Comparison of ENCODE assay signal across 31 cellular contexts in the genomic region with DNA sequence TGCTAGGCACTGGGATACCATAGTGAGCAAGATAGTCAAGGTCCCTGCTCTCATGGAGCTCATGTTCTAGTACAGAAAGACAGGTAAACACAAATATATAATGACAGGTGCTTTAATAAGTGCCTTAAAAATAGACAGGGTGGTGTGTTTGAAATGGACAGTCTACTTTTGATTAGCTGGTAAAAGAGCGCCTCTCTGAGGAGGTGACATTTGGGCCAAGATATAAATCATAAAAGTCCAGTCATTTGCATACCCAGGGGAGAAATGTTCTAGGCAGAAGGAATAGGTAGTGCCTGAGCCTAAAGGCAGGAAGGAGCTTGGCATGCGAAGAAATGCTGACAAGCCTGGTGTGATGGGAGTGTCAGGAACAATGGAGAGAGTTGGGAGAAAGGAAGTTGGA.
"Had no signal": no experiment of that assay in that cellular context is flagged by ENCODE, and none has a peak within 500 bp of the region (broad histone marks: within the 10 kb centered on the region; RNA-seq: fewer than 3 reads in every experiment).

No MANE protein-coding gene starts in this region.

- H3K4me3 ChIP-seq: Peyer's patch had no signal

- H3K27me3 ChIP-seq: brain microvascular endothelial cell, Peyer's patch had no signal

- H3K36me3 ChIP-seq: brain microvascular endothelial cell, Peyer's patch had no signal

- H3K4me1 Mint-ChIP-seq: activated B cell treated with CpG ODN at 0.5 μM for 24 hours; activated naive CD4-positive, alpha-beta T cell treated with anti-CD3 and anti-CD28 coated beads, Interleukin-2, amount 50 U/mL, for 24 hours; activated naive CD8-positive, alpha-beta T cell treated with anti-CD3 and anti-CD28 coated beads, Interleukin-2, amount 50 U/mL, for 24 hours; T-cell; T-helper 17 cell had no signal

- H3K27ac Mint-ChIP-seq: activated B cell treated with CpG ODN at 0.5 μM for 24 hours; activated CD4-positive, alpha-beta memory T cell treated with anti-CD3 and anti-CD28 coated beads for 36 hours; activated naive CD4-positive, alpha-beta T cell treated with anti-CD3 and anti-CD28 coated beads, Interleukin-2, amount 50 U/mL, for 24 hours; activated naive CD8-positive, alpha-beta T cell treated with anti-CD3 and anti-CD28 coated beads, Interleukin-2, amount 50 U/mL, for 24 hours; activated T-helper 1 cell treated with anti-CD3 and anti-CD28 coated beads, Interleukin-12 subunit alpha, Interleukin-12 subunit beta, Interleukin-2, Interleukin-4 antibody, amounts not matched to agents 30 ng/mL and 10 ng/mL and 1 ng/mL, durations not matched to agents 14 hours and 24 hours and 36 hours; T-cell; T-helper 17 cell had no signal

- H3K9me3 Mint-ChIP-seq: activated B cell treated with CpG ODN at 0.5 μM for 24 hours; activated CD4-positive, alpha-beta memory T cell treated with anti-CD3 and anti-CD28 coated beads for 36 hours; activated naive CD4-positive, alpha-beta T cell treated with anti-CD3 and anti-CD28 coated beads, Interleukin-2, amount 50 U/mL, for 24 hours; activated naive CD8-positive, alpha-beta T cell treated with anti-CD3 and anti-CD28 coated beads, Interleukin-2, amount 50 U/mL, for 24 hours; activated T-cell treated with anti-CD3 and anti-CD28 coated beads, Interleukin-2, amount 50 U/mL, for 4 hours; activated T-helper 1 cell treated with anti-CD3 and anti-CD28 coated beads, Interleukin-12 subunit alpha, Interleukin-12 subunit beta, Interleukin-2, Interleukin-4 antibody, amounts not matched to agents 30 ng/mL and 10 ng/mL and 1 ng/mL, durations not matched to agents 14 hours and 24 hours and 36 hours; T-cell had no signal

- DNase-seq: activated B cell treated with CpG ODN at 0.5 μM for 24 hours; activated CD4-positive, alpha-beta memory T cell treated with anti-CD3 and anti-CD28 coated beads for 36 hours; activated CD4-positive, alpha-beta T cell treated with anti-CD3 and anti-CD28 coated beads for 4 hours; activated CD4-positive, alpha-beta T cell treated with anti-CD3 and anti-CD28 coated beads, Interleukin-2, amount 50 U/mL, for 1 hour; activated CD4-positive, CD25-positive, alpha-beta regulatory T cell treated with anti-CD3 and anti-CD28 coated beads, Interleukin-2, amount 50 U/mL, for 72 hours; activated CD8-positive, alpha-beta memory T cell treated with anti-CD3 and anti-CD28 coated beads, Interleukin-2, amount 50 U/mL, for 4 hours; activated gamma-delta T cell treated with Interleukin-2 at 50 U/mL for 16 hours; activated naive CD8-positive, alpha-beta T cell treated with anti-CD3 and anti-CD28 coated beads, Interleukin-2, amount 50 U/mL, for 24 hours; activated T-cell treated with anti-CD3 and anti-CD28 coated beads for 4 hours; activated T-cell treated with anti-CD3 and anti-CD28 coated beads, Interleukin-2, amount 50 U/mL, for 4 hours; anterior cingulate cortex; brain microvascular endothelial cell; central memory CD4-positive, alpha-beta T cell; NCI-H1105; NCI-H1417 treated with DMSO at 0.1 percent for 48 hours; NCI-H1930; NCI-H2081 treated with DMSO at 0.1 percent for 48 hours; NCI-H226; NCI-H446 treated with DMSO at 0.1 percent for 48 hours; NCI-H524; NCI-H748 treated with DMSO at 0.1 percent for 48 hours; NK-92 treated with Interleukin-12 subunit alpha and Interleukin-12 subunit beta, amount 100 ng/mL, for 24 hours; Peyer's patch; RPMI8226; SIG-M5; T-cell; T-helper 17 cell had no signal

- H3K27me3 Mint-ChIP-seq: activated CD4-positive, alpha-beta memory T cell treated with anti-CD3 and anti-CD28 coated beads for 36 hours; activated naive CD8-positive, alpha-beta T cell treated with anti-CD3 and anti-CD28 coated beads, Interleukin-2, amount 50 U/mL, for 24 hours had no signal

- ATAC-seq: activated naive CD8-positive, alpha-beta T cell treated with anti-CD3 and anti-CD28 coated beads, Interleukin-2, amount 50 U/mL, for 24 hours; activated T-cell treated with anti-CD3 and anti-CD28 coated beads, Interleukin-2, amount 50 U/mL, for 4 hours; SK-N-SH treated with all-trans-retinoic acid at 6 μM for 48 hours; T-cell; T-helper 17 cell had no signal

- H3K4me1 ChIP-seq: Peyer's patch had no signal

- H3K36me3 Mint-ChIP-seq: activated CD4-positive, alpha-beta memory T cell treated with anti-CD3 and anti-CD28 coated beads for 36 hours; activated naive CD4-positive, alpha-beta T cell treated with anti-CD3 and anti-CD28 coated beads, Interleukin-2, amount 50 U/mL, for 24 hours; T-cell had no signal

- H3K9me3 ChIP-seq: Peyer's patch had no signal

- H3K4me3 Mint-ChIP-seq: activated B cell treated with CpG ODN at 0.5 μM for 24 hours; activated CD4-positive, alpha-beta memory T cell treated with anti-CD3 and anti-CD28 coated beads for 36 hours; activated naive CD4-positive, alpha-beta T cell treated with anti-CD3 and anti-CD28 coated beads, Interleukin-2, amount 50 U/mL, for 24 hours; activated naive CD8-positive, alpha-beta T cell treated with anti-CD3 and anti-CD28 coated beads, Interleukin-2, amount 50 U/mL, for 24 hours; activated T-cell treated with anti-CD3 and anti-CD28 coated beads, Interleukin-2, amount 50 U/mL, for 4 hours; activated T-helper 1 cell treated with anti-CD3 and anti-CD28 coated beads, Interleukin-12 subunit alpha, Interleukin-12 subunit beta, Interleukin-2, Interleukin-4 antibody, amounts not matched to agents 30 ng/mL and 10 ng/mL and 1 ng/mL, durations not matched to agents 14 hours and 24 hours and 36 hours; T-cell; T-helper 17 cell had no signal

- H3K27ac ChIP-seq: brain microvascular endothelial cell, Peyer's patch, VCaP had no signal
